In genomic region chr10:103651783-103652476, GRCh38 we compare ENCODE assay signal across 13 cellular contexts.
DNase-seq lines count a peak whose midpoint lies in the region; ATAC-seq, FAIRE-seq and TF ChIP-seq lines count a peak whose summit lies in the region.
"Had no signal": no experiment of that assay in that cellular context is flagged by ENCODE, and none has a peak within 500 bp of the region (broad histone marks: within the 10 kb centered on the region; RNA-seq: fewer than 3 reads in every experiment).

No MANE protein-coding gene starts in this region.

- no peak overlapping the region for H2BK5ac ChIP-seq in trophoblast cell (ENCODE audit: low read depth, low read length, poor library complexity)

- peaks cover 6% of the 10 kb centered on the region for H3K36me3 Mint-ChIP-seq in MCF 10A (ENCODE audit: insufficient read depth, unreplicated experiment)
- H3K36me3 Mint-ChIP-seq in Caco-2 (ENCODE audit: insufficient read depth, unreplicated experiment), result no peaks in the 10 kb centered on the region
- H3K36me3 Mint-ChIP-seq: activated naive CD4-positive, alpha-beta T cell treated with anti-CD3 and anti-CD28 coated beads, Interleukin-2, amount 50 U/mL, for 24 hours had no signal

- CTCF ChIA-PET in MCF 10A (lab: Yijun Ruan, JAX) (interaction anchor here (0.7 to 2.3 kb wide), 5 partner anchors 8 to 59 kb away, joined by 3 to 11 read pairs (median 8); no protein-coding TSS in a partner anchor), Caco-2 (lab: Charles Lee) (no interaction called here)

- no peak overlapping the region for H2AFZ ChIP-seq in trophoblast cell (ENCODE audit: insufficient read depth, low read length, poor library complexity)

- H3K4me3 ChIP-seq in breast epithelium (no peak overlapping the region), right cardiac atrium (ENCODE audit: low read length) (no peak overlapping the region), pancreas (no peak overlapping the region), aorta (ENCODE audit: low read length in 2 of 2) (no peak overlapping the region), trophoblast cell (ENCODE audit: low read depth, low read length) (no peak overlapping the region), Caco-2 (ENCODE audit: low read depth, low read length) (no peak overlapping the region)

- H3K4me1 ChIP-seq in breast epithelium (peaks cover 15 to 17% of the 10 kb centered on the region in 2 donors), right cardiac atrium (ENCODE audit: control insufficient read depth, insufficient read depth, low read length) (peaks cover 43% of the 10 kb centered on the region), pancreas (peaks cover 0 to 2% (median 0%) of the 10 kb centered on the region in 3 donors), aorta (ENCODE audit: control insufficient read depth in 1 of 2, insufficient read depth in 2 of 2, low read length in 2 of 2) (peaks cover 2 to 5% of the 10 kb centered on the region in 2 donors), trophoblast cell (ENCODE audit: control insufficient read depth in 1 of 2, insufficient read depth in 2 of 2, low read length in 2 of 2) (no peaks in the 10 kb centered on the region), Caco-2 (peaks cover 31% of the 10 kb centered on the region)

- H3K4me3 Mint-ChIP-seq in MCF 10A (ENCODE audit: unreplicated experiment) (no peak overlapping the region), Caco-2 (ENCODE audit: unreplicated experiment) (no peak overlapping the region)
- H3K4me3 Mint-ChIP-seq: activated naive CD4-positive, alpha-beta T cell treated with anti-CD3 and anti-CD28 coated beads, Interleukin-2, amount 50 U/mL, for 24 hours had no signal

- H3K23ac ChIP-seq in trophoblast cell (ENCODE audit: low read length), result no peak overlapping the region

- H4K12ac ChIP-seq in trophoblast cell (ENCODE audit: low read depth, low read length), result no peak overlapping the region

- peak; percentile 23 for FAIRE-seq in pancreas (lab: Jason Lieb, UNC)
- FAIRE-seq: A204.1, H54 had no signal

- H3K27me3 ChIP-seq in breast epithelium, result no peaks in the 10 kb centered on the region
- H3K27me3 ChIP-seq in right cardiac atrium (ENCODE audit: control insufficient read depth, insufficient read depth), result no peaks in the 10 kb centered on the region
- H3K27me3 ChIP-seq in pancreas, result no peaks in the 10 kb centered on the region
- H3K27me3 ChIP-seq in aorta (ENCODE audit: control insufficient read depth in 1 of 2, insufficient read depth in 2 of 2, low read length in 1 of 2), result no peaks in the 10 kb centered on the region
- no peaks in the 10 kb centered on the region for H3K27me3 ChIP-seq in trophoblast cell (ENCODE audit: insufficient read depth, low read length)
- H3K27me3 ChIP-seq in Caco-2 (replicated peaks; ENCODE audit: control insufficient read depth, insufficient read depth, low read length), result no peaks in the 10 kb centered on the region

- H3K27me3 Mint-ChIP-seq in MCF 10A (ENCODE audit: insufficient read depth, unreplicated experiment) (no peaks in the 10 kb centered on the region), Caco-2 (ENCODE audit: insufficient read depth, unreplicated experiment) (no peaks in the 10 kb centered on the region)
- H3K27me3 Mint-ChIP-seq: activated naive CD4-positive, alpha-beta T cell treated with anti-CD3 and anti-CD28 coated beads, Interleukin-2, amount 50 U/mL, for 24 hours had no signal

- no peak overlapping the region for H3K9ac ChIP-seq in trophoblast cell (ENCODE audit: low read length)

- DNase-seq in breast epithelium (ENCODE audit: low spot score in 2 of 2), result no peak
- DNase-seq in MCF 10A (ENCODE audit: unreplicated experiment), result no peak
- peak in 2 of 3 donors; percentile 75 to 82 for DNase-seq in right cardiac atrium
- no peak for DNase-seq in pancreas
- DNase-seq in aorta, result no peak
- DNase-seq in trophoblast cell, result no peak
- DNase-seq in Caco-2, result no peak
- no peak for DNase-seq in NK-92 (lab: John Stamatoyannopoulos, UW; ENCODE audit: unreplicated experiment)
- DNase-seq: activated CD4-positive, CD25-positive, alpha-beta regulatory T cell; cortex of kidney had no signal

- H3K9me3 ChIP-seq in breast epithelium (no peaks in the 10 kb centered on the region), right cardiac atrium (ENCODE audit: control insufficient read depth, low read length) (no peaks in the 10 kb centered on the region), pancreas (no peaks in the 10 kb centered on the region), aorta (ENCODE audit: control insufficient read depth, low read length) (no peaks in the 10 kb centered on the region), trophoblast cell (ENCODE audit: insufficient read depth, low read depth, low read length) (no peaks in the 10 kb centered on the region), Caco-2 (no peaks in the 10 kb centered on the region)

- no peak overlapping the region for H2BK12ac ChIP-seq in trophoblast cell (ENCODE audit: low read length)

- H4K91ac ChIP-seq in trophoblast cell (ENCODE audit: low read depth, low read length), result no peak overlapping the region

- H3K27ac Mint-ChIP-seq in MCF 10A (ENCODE audit: low read depth, unreplicated experiment) (no peak overlapping the region), Caco-2 (ENCODE audit: unreplicated experiment) (no peak overlapping the region)
- H3K27ac Mint-ChIP-seq: activated naive CD4-positive, alpha-beta T cell treated with anti-CD3 and anti-CD28 coated beads, Interleukin-2, amount 50 U/mL, for 24 hours had no signal

- no peak overlapping the region for H2BK120ac ChIP-seq in trophoblast cell (ENCODE audit: insufficient read depth, low read length, poor library complexity)

- no peaks in the 10 kb centered on the region for H3K79me2 ChIP-seq in trophoblast cell (ENCODE audit: control insufficient read depth, insufficient read depth, low read length, poor library complexity)

- 36% methylated on average over 10 of the region's 10 CpGs for WGBS in right cardiac atrium
- WGBS in pancreas, 2 donors, result 54% methylated on average over 10 of the region's 10 CpGs
- 5 to 7% methylated on average over 9 to 10 of the region's 10 CpGs for WGBS in aorta, 2 donors
- WGBS in trophoblast cell (ENCODE audit: extremely low coverage, insufficient coverage, insufficient read length), result no CpG with 5 or more reads among the region's 10 CpGs

- no peak overlapping the region for H3K18ac ChIP-seq in trophoblast cell (ENCODE audit: low read length)

- no peak for TF ChIP-seq POLR2A in breast epithelium (IDR thresholded peaks at IDR 0.05)

- no peak overlapping the region for H2AK5ac ChIP-seq in trophoblast cell (ENCODE audit: low read length)

- POLR2A ChIA-PET in MCF 10A (lab: Yijun Ruan, JAX) (interaction anchor here (0.8 kb wide), 1 partner anchor 14 kb away, joined by 4 read pairs; no protein-coding TSS in a partner anchor), Caco-2 (lab: Charles Lee) (no interaction called here)

- no peak overlapping the region for H4K8ac ChIP-seq in trophoblast cell (ENCODE audit: low read depth, low read length)

- no peaks in the 10 kb centered on the region for H3K9me3 Mint-ChIP-seq in MCF 10A (ENCODE audit: unreplicated experiment)
- no peaks in the 10 kb centered on the region for H3K9me3 Mint-ChIP-seq in Caco-2 (ENCODE audit: unreplicated experiment)
- H3K9me3 Mint-ChIP-seq: activated naive CD4-positive, alpha-beta T cell treated with anti-CD3 and anti-CD28 coated beads, Interleukin-2, amount 50 U/mL, for 24 hours had no signal

- no peaks in the 10 kb centered on the region for H3K36me3 ChIP-seq in breast epithelium
- no peaks in the 10 kb centered on the region for H3K36me3 ChIP-seq in pancreas
- no peaks in the 10 kb centered on the region for H3K36me3 ChIP-seq in aorta (ENCODE audit: control insufficient read depth in 1 of 2, insufficient read depth in 2 of 2, low read length in 1 of 2)
- peaks cover 0 to 2% of the 10 kb centered on the region in 2 experiments for H3K36me3 ChIP-seq in trophoblast cell (ENCODE audit: control insufficient read depth in 1 of 2, insufficient read depth in 2 of 2, low read length in 2 of 2)
- H3K36me3 ChIP-seq in Caco-2 (ENCODE audit: control insufficient read depth, insufficient read depth, low read length), result no peaks in the 10 kb centered on the region

- no peak overlapping the region for H3K4me2 ChIP-seq in trophoblast cell (ENCODE audit: low read length)

- H3K4ac ChIP-seq in trophoblast cell (ENCODE audit: low read depth, low read length), result no peak overlapping the region

- ATAC-seq in right cardiac atrium (peak; percentile 36 to 39), pancreas (no peak), aorta (ENCODE audit: low FRiP score) (peak; percentile 56)

- no peak overlapping the region for H3K14ac ChIP-seq in trophoblast cell (ENCODE audit: low read length)

- H3K27ac ChIP-seq in breast epithelium (peak overlapping the region; percentile 41 to 75), right cardiac atrium (ENCODE audit: low read length) (peak overlapping the region; percentile 82), pancreas (no peak overlapping the region), aorta (ENCODE audit: low read depth in 1 of 2, low read length in 2 of 2) (peak overlapping the region; percentile 19 to 31), trophoblast cell (ENCODE audit: low read depth, low read length) (no peak overlapping the region)

- no peak for TF ChIP-seq CTCF in breast epithelium (IDR thresholded peaks at IDR 0.05)
- TF ChIP-seq CTCF in MCF 10A (IDR thresholded peaks at IDR 0.05; ENCODE audit: unreplicated experiment), result no peak
- TF ChIP-seq CTCF in pancreas (IDR thresholded peaks at IDR 0.05), result no peak
- TF ChIP-seq CTCF in Caco-2 (IDR thresholded peaks at IDR 0.05; ENCODE audit: insufficient read depth in 1 of 2, low read depth in 1 of 2, low read length in 1 of 2, severe bottlenecking in 1 of 2, unreplicated experiment in 1 of 2), result no peak

- no peaks in the 10 kb centered on the region for H3K79me1 ChIP-seq in trophoblast cell (ENCODE audit: low read length)

- BruUV-seq in MCF 10A (replicated peaks; lab: Mats Ljungman, UMichigan) (no TSS peak), Caco-2 (replicated peaks; lab: Mats Ljungman, UMichigan) (no TSS peak)

- intact Hi-C loops in breast epithelium (cut with DNase I; ENCODE audit: low total_unique reads) (no loop called here), MCF 10A (cut with micrococcal nuclease) (no loop called here), right cardiac atrium (cut with DNase I) (no loop called here), pancreas (cut with DNase I) (no loop called here), aorta (cut with DNase I) (no loop called here), Caco-2 (cut with micrococcal nuclease; ENCODE audit: unreplicated experiment) (loop anchor here (5.0 kb wide), 1 partner anchor 40 kb away; no protein-coding TSS in a partner anchor)

- H3K4me1 Mint-ChIP-seq in MCF 10A (ENCODE audit: insufficient read depth, unreplicated experiment), result peaks cover 6% of the 10 kb centered on the region
- H3K4me1 Mint-ChIP-seq in Caco-2 (ENCODE audit: low read depth, unreplicated experiment), result peaks cover 14% of the 10 kb centered on the region
- H3K4me1 Mint-ChIP-seq: activated naive CD4-positive, alpha-beta T cell treated with anti-CD3 and anti-CD28 coated beads, Interleukin-2, amount 50 U/mL, for 24 hours had no signal

Comparison
In these comparisons a context has a peak if more than half of its experiments do, and no peak if none do; other contexts are left out.
1. DNase-seq: peak in right cardiac atrium (2 of 3); none in breast epithelium (0 of 2), MCF 10A (single experiment), pancreas (0 of 6), aorta (0 of 2), trophoblast cell (0 of 2), Caco-2 (0 of 2) and NK-92 (single experiment).
2. H3K27ac ChIP-seq: peak in breast epithelium (2 of 2), right cardiac atrium (single experiment) and aorta (2 of 2); none in pancreas (0 of 4) and trophoblast cell (single experiment).
3. ATAC-seq: peak in right cardiac atrium (2 of 2) and aorta (single experiment); none in pancreas (0 of 4).